In the genomic region with DNA sequence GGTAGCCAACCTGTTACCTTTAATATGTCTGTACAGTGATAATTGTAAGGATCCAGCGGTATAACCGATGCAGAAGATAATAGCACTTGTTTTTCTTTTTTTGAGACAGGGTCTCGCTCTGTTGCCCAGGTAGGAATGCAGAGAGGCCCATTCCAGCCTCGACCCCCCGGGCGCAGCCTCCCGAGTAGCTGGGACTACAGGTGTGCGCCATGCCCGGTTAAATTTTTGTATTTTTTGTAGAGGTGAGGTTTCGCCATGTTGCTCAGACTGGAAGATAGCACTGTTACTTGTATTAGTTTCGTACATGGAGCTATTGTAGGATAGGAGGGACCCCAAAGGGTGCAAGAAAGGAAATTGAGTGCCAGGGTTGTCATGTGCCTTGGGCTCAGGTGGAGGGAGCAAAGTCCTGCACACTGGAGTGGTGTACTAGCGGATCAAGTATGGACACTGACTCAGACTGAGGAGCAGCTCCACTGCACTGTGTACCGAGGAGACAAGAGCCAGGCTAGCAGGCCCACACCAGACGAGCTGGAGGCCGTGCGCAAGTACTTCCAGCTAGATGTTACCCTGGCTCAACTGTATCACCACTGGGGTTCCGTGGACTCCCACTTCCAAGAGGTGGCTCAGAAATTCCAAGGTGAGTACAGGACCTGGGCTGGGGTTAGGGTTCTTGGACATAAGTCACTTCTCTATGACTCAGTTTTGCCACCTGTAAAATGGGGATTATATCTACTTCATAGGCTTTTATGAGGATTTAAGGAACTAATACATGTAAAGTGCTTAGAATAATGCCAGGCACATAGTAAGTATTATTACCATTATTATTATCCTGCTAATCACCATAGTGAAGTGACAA, we compare ENCODE assay signal across 8 cellular contexts. TPM values are rescaled to one million over a fixed set of nuclear protein-coding genes. Genes with fewer than 3 reads are reported as not detected.
DNase-seq lines count a peak whose midpoint lies in the region; ATAC-seq, FAIRE-seq and TF ChIP-seq lines count a peak whose summit lies in the region.

No MANE protein-coding gene starts in this region.

- CTCF ChIA-PET in PC-3 (lab: Charles Lee): no interaction called here

- DNase-seq in PC-3 (peak; percentile 51), DMS79 (lab: John Stamatoyannopoulos, UW) (no peak), frontal cortex (ENCODE audit: low spot score in 2 of 2) (no peak), NCI-H69 (lab: John Stamatoyannopoulos, UW) (no peak)
- DNase-seq in effector memory CD4-positive, alpha-beta T cell: no peak
- no peak for DNase-seq in stimulated activated CD4-positive, alpha-beta T cell treated with anti-CD3 and anti-CD28 coated beads, Interleukin-4, amount 100 ng/mL, for 24 hours

- peaks cover 16% of the 10 kb centered on the region for H3K36me3 ChIP-seq in PC-3 (ENCODE audit: low read depth, low read length)
- H3K36me3 ChIP-seq in effector memory CD4-positive, alpha-beta T cell (ENCODE audit: control insufficient read depth, insufficient read depth, low read length): peaks cover 26% of the 10 kb centered on the region

- peak overlapping the region; percentile 94 for H3K4me2 ChIP-seq in PC-3 (ENCODE audit: low read length)

- no peaks in the 10 kb centered on the region for H3K27me3 ChIP-seq in PC-3 (ENCODE audit: low read length)
- no peaks in the 10 kb centered on the region for H3K27me3 ChIP-seq in effector memory CD4-positive, alpha-beta T cell (replicated peaks; ENCODE audit: control insufficient read depth, insufficient read depth, low read length, poor library complexity, severe bottlenecking)

- H2AFZ ChIP-seq in PC-3 (ENCODE audit: low read length): peak overlapping the region; percentile 91

- intact Hi-C loops in PC-3 (cut with micrococcal nuclease): loop anchor here (1.0 kb wide), 1 partner anchor 42 kb away; a partner anchor contains a TSS

- peaks cover 4% of the 10 kb centered on the region for H3F3A ChIP-seq in PC-3 (ENCODE audit: low read length, unreplicated experiment)

- no TSS peak for BruUV-seq in PC-3 (replicated peaks; lab: Mats Ljungman, UMichigan)

- no peaks in the 10 kb centered on the region for H3K27me3 Mint-ChIP-seq in nephron (ENCODE audit: low read depth)

- H3K36me3 Mint-ChIP-seq in nephron (ENCODE audit: low read depth): peaks cover 59% of the 10 kb centered on the region

- H3K4me1 Mint-ChIP-seq in nephron: peaks cover 29% of the 10 kb centered on the region

- no peak for FAIRE-seq in frontal cortex (lab: Jason Lieb, UNC)

- H3K4me3 Mint-ChIP-seq in nephron: peak overlapping the region; percentile 93 to 94 (median 94)

- H3K79me2 ChIP-seq in PC-3 (ENCODE audit: low read length): peaks cover 21% of the 10 kb centered on the region

- H3K9me3 ChIP-seq in PC-3 (ENCODE audit: low read length): no peaks in the 10 kb centered on the region
- no peaks in the 10 kb centered on the region for H3K9me3 ChIP-seq in effector memory CD4-positive, alpha-beta T cell (ENCODE audit: control insufficient read depth, low read length)

- peaks cover 32% of the 10 kb centered on the region for H3K4me1 ChIP-seq in PC-3 (ENCODE audit: insufficient read depth, low read length)
- peaks cover 21% of the 10 kb centered on the region for H3K4me1 ChIP-seq in effector memory CD4-positive, alpha-beta T cell (ENCODE audit: control insufficient read depth, insufficient read depth, low read length, poor library complexity, severe bottlenecking)

- no peaks in the 10 kb centered on the region for H3K9me3 Mint-ChIP-seq in nephron

- H3K4me3 ChIP-seq in GM08714 (ENCODE audit: low read length) (peak overlapping the region; percentile 76), PC-3 (ENCODE audit: low read length) (peak overlapping the region; percentile 83)
- H3K4me3 ChIP-seq in effector memory CD4-positive, alpha-beta T cell (ENCODE audit: insufficient read depth, low read depth, low read length, poor library complexity, severe bottlenecking): peak overlapping the region; percentile 67

- no peak for TF ChIP-seq CTCF in PC-3 (conservative IDR thresholded peaks at IDR 0.05; ENCODE audit: low read depth, low read length)
- TF ChIP-seq CTCF in nephron (IDR thresholded peaks at IDR 0.05; ENCODE audit: unreplicated experiment in 3 of 3): no peak

- H4K20me1 ChIP-seq in PC-3 (ENCODE audit: low read length): no peaks in the 10 kb centered on the region

- no peaks in the 10 kb centered on the region for H3K9me2 ChIP-seq in PC-3 (replicated peaks; ENCODE audit: low read length)

- H3K9ac ChIP-seq in PC-3 (ENCODE audit: low read length): peak overlapping the region; percentile 73

- ATAC-seq in PC-3: peak; percentile 25

- peak overlapping the region; percentile 95 to 99 (median 98) for H3K27ac Mint-ChIP-seq in nephron

- POLR2A ChIA-PET in PC-3 (lab: Charles Lee; ENCODE audit: unreplicated experiment): interaction anchor here (0.7 kb wide), 1 partner anchor 19 kb away, joined by 3 read pairs; a partner anchor contains a TSS

- H3K27ac ChIP-seq in PC-3 (ENCODE audit: low read length): peak overlapping the region; percentile 46; the same call in 1 of the 2 replicates
- H3K27ac ChIP-seq in effector memory CD4-positive, alpha-beta T cell (ENCODE audit: insufficient read depth, low read length, poor library complexity, severe bottlenecking): peak overlapping the region; percentile 60

RNA-seq across cellular contexts. Expression of a gene that starts 1.0 kb away (rescaled TPM):
- total RNA-seq in PC-3 (2014; rRNA removed): 38.7 and 47.3 TPM in 2 replicates
- total RNA-seq in frontal cortex: 98.6 TPM

RNA-seq across cellular contexts. Expression of a gene that starts 19.0 kb away (rescaled TPM):
- total RNA-seq in PC-3 (2014; rRNA removed): 36.6 and 53.2 TPM in 2 replicates
- 69.7 TPM for total RNA-seq in frontal cortex

RNA-seq across cellular contexts. Expression of a gene that starts 19.2 kb away (rescaled TPM):
- total RNA-seq in PC-3 (2014; rRNA removed) (27.0 and 29.8 TPM in 2 replicates), frontal cortex (16.3 TPM)

RNA-seq across cellular contexts. Expression of a gene that starts 41.5 kb away (rescaled TPM):
- total RNA-seq in PC-3 (2014; rRNA removed) (85.4 and 85.9 TPM in 2 replicates), frontal cortex (33.0 TPM)

RNA-seq across cellular contexts. Expression of a gene that starts 42.1 kb away (rescaled TPM):
- 131 and 223 TPM in 2 replicates for total RNA-seq in PC-3 (2014; rRNA removed)
- total RNA-seq in frontal cortex: 181 TPM
